9 cellular contexts compared by ENCODE assay signal in the genomic region with DNA sequence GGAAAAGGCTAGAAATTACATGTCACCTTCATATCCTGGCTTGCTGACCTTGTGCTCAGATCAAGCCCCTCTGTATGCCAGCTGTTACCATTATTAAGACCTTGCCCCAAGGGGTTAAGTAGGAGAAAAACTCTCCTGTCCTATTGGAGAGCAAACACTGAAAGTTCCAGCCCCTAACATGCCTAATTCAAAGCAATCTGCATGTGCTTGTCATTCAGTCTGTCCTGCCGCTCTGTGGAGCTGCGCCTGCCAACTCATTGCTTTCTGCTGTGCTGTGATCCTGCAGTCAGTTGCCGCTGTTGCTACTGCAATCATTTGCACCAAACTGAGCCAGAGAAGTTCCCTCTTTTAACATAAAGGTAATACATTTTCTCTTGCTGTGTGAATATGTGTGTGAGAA.
DNase-seq lines count a peak whose midpoint lies in the region; ATAC-seq and TF ChIP-seq lines count a peak whose summit lies in the region.
"Had no signal": no experiment of that assay in that cellular context is flagged by ENCODE, and none has a peak within 500 bp of the region (broad histone marks: within the 10 kb centered on the region; RNA-seq: fewer than 3 reads in every experiment).

No MANE protein-coding gene starts in this region.

- CTCF ChIA-PET in CD8-positive, alpha-beta T cell (lab: Charles Lee): no interaction called here

- H3K4me3 Mint-ChIP-seq in CD8-positive, alpha-beta T cell: no peak overlapping the region

- no peak for TF ChIP-seq CTCF in CD8-positive, alpha-beta T cell (IDR thresholded peaks at IDR 0.05)

- H3K27ac Mint-ChIP-seq in CD8-positive, alpha-beta T cell: no peak overlapping the region

- H3K9ac ChIP-seq in adipocyte (ENCODE audit: low read length): peak overlapping the region; percentile 57

- H3K27me3 Mint-ChIP-seq in CD8-positive, alpha-beta T cell (ENCODE audit: low read depth): no peaks in the 10 kb centered on the region

- H3K9me3 Mint-ChIP-seq in CD8-positive, alpha-beta T cell: no peaks in the 10 kb centered on the region

- POLR2A ChIA-PET in CD8-positive, alpha-beta T cell (lab: Charles Lee): no interaction called here

- no peaks in the 10 kb centered on the region for H3K9me3 ChIP-seq in adipocyte (ENCODE audit: control insufficient read depth, low read length)
- H3K9me3 ChIP-seq in CD8-positive, alpha-beta T cell (ENCODE audit: low read length): no peaks in the 10 kb centered on the region
- H3K9me3 ChIP-seq: tibial artery had no signal

- H3K27me3 ChIP-seq in adipocyte (replicated peaks; ENCODE audit: control insufficient read depth, insufficient read depth, low read length): no peaks in the 10 kb centered on the region
- H3K27me3 ChIP-seq in CD8-positive, alpha-beta T cell (ENCODE audit: insufficient read depth, low read length): no peaks in the 10 kb centered on the region
- H3K27me3 ChIP-seq: tibial artery had no signal

- intact Hi-C loops in CD8-positive, alpha-beta T cell (cut with DNase I, micrococcal nuclease): no loop called here

- no peaks in the 10 kb centered on the region for H3K36me3 Mint-ChIP-seq in CD8-positive, alpha-beta T cell

- no peaks in the 10 kb centered on the region for H3K36me3 ChIP-seq in adipocyte (ENCODE audit: control insufficient read depth, insufficient read depth, low read length, severe bottlenecking)
- H3K36me3 ChIP-seq in CD8-positive, alpha-beta T cell (ENCODE audit: insufficient read depth, low read length): no peaks in the 10 kb centered on the region
- H3K36me3 ChIP-seq: tibial artery had no signal

- no peak overlapping the region for H3K27ac ChIP-seq in CD8-positive, alpha-beta T cell (ENCODE audit: low read depth, low read length)
- H3K27ac ChIP-seq: tibial artery had no signal

- ATAC-seq in GM21390 (IDR thresholded peaks at IDR 0.05; ENCODE audit: unreplicated experiment): no peak
- ATAC-seq in GM21786 (IDR thresholded peaks at IDR 0.05; ENCODE audit: unreplicated experiment): no peak
- no peak for ATAC-seq in CD8-positive, alpha-beta T cell

- peak overlapping the region; percentile 73 for H3K4me3 ChIP-seq in adipocyte (ENCODE audit: low read length)
- no peak overlapping the region for H3K4me3 ChIP-seq in CD8-positive, alpha-beta T cell (ENCODE audit: low read depth, low read length)
- H3K4me3 ChIP-seq: tibial artery had no signal

- H3K4me1 ChIP-seq in adipocyte (ENCODE audit: control insufficient read depth, insufficient read depth, low read length): peaks cover 35% of the 10 kb centered on the region
- no peaks in the 10 kb centered on the region for H3K4me1 ChIP-seq in CD8-positive, alpha-beta T cell (ENCODE audit: insufficient read depth, low read length)

- no peaks in the 10 kb centered on the region for H3K4me1 Mint-ChIP-seq in CD8-positive, alpha-beta T cell (ENCODE audit: low read depth)

- DNase-seq in HuH-7 (ENCODE audit: low spot score) (peak; percentile 36), adipocyte (ENCODE audit: low read depth) (peak; percentile 26), hepatic stellate cell (ENCODE audit: low spot score) (peak; percentile 19), retina (peak; percentile 29), NCI-H226 (no peak)
- DNase-seq in CD8-positive, alpha-beta T cell: no peak

Comparison
In these comparisons a context has a peak if more than half of its experiments do, and no peak if none do; other contexts are left out.
1. DNase-seq: peak in HuH-7 (single experiment), adipocyte (single experiment), hepatic stellate cell (single experiment) and retina (single experiment); none in NCI-H226 (single experiment) and CD8-positive, alpha-beta T cell (0 of 7).